ENCODE assay signal across 1 cellular context in genomic region chr6:150493552-150493951, GRCh38.
TF ChIP-seq lines count a peak whose summit lies in the region.

No MANE protein-coding gene starts in this region.

TF ChIP-seq in HEK293, 187 proteins besides CTCF, POLR2A, EP300 and RAD21:
- peak; percentile 83; the same call in 1 of the 2 replicates for TF ChIP-seq ZSCAN5A (tag by site-specific recombination; IDR thresholded peaks at IDR 0.05)
- peak; percentile 74 for TF ChIP-seq SETDB1 (IDR thresholded peaks at IDR 0.05; ENCODE audit: insufficient read length, low read length)
